In genomic region chr9:126956929-126957686, GRCh38 we compare ENCODE assay signal across 9 cellular contexts. TPM values are rescaled to one million over a fixed set of nuclear protein-coding genes. Genes with fewer than 3 reads are reported as not detected.
A peak's percentile ranks its signal among the peaks of the same experiment; 100 is the strongest.
DNase-seq lines count a peak whose midpoint lies in the region; ATAC-seq, FAIRE-seq and TF ChIP-seq lines count a peak whose summit lies in the region.
"Had no signal": no experiment of that assay in that cellular context is flagged by ENCODE, and none has a peak within 500 bp of the region (broad histone marks: within the 10 kb centered on the region; RNA-seq: fewer than 3 reads in every experiment).

No MANE protein-coding gene starts in this region.

- ATAC-seq in GM18498 (IDR thresholded peaks at IDR 0.05; ENCODE audit: unreplicated experiment) = no peak
- no peak for ATAC-seq in HG02759 (IDR thresholded peaks at IDR 0.05; ENCODE audit: unreplicated experiment)

- peaks cover 2% of the 10 kb centered on the region for H3K9me3 Mint-ChIP-seq in astrocyte (ENCODE audit: unreplicated experiment)
- H3K9me3 Mint-ChIP-seq in type B pancreatic cell = no peaks in the 10 kb centered on the region

- H3K27me3 Mint-ChIP-seq in astrocyte (ENCODE audit: low read depth, unreplicated experiment) (peaks cover 27% of the 10 kb centered on the region), type B pancreatic cell (no peaks in the 10 kb centered on the region)

- no peaks in the 10 kb centered on the region for H3K36me3 ChIP-seq in astrocyte (ENCODE audit: insufficient read depth, low read length)
- H3K36me3 ChIP-seq in hepatocyte (replicated peaks; ENCODE audit: insufficient read depth, low read depth) = no peaks in the 10 kb centered on the region

- H3K27me3 ChIP-seq in astrocyte (ENCODE audit: insufficient read depth, low read length) (peaks cover 6% of the 10 kb centered on the region), hepatocyte (no peaks in the 10 kb centered on the region)

- H3K4me3 Mint-ChIP-seq in astrocyte (ENCODE audit: unreplicated experiment) = no peak overlapping the region
- H3K4me3 Mint-ChIP-seq in type B pancreatic cell = no peak overlapping the region

- peaks cover 13% of the 10 kb centered on the region for H3K4me1 ChIP-seq in astrocyte (ENCODE audit: insufficient read depth, low read length)
- peaks cover 19% of the 10 kb centered on the region for H3K4me1 ChIP-seq in hepatocyte (ENCODE audit: insufficient read depth)

- H3K4me1 Mint-ChIP-seq in astrocyte (ENCODE audit: low read depth, unreplicated experiment) (peaks cover 10% of the 10 kb centered on the region), type B pancreatic cell (ENCODE audit: unreplicated experiment) (peaks cover 17% of the 10 kb centered on the region)

- H3K27ac ChIP-seq in astrocyte (ENCODE audit: low read depth, low read length) (peak overlapping the region; percentile 52), hepatocyte (peak overlapping the region; percentile 86)

- H3K9me2 ChIP-seq in hepatocyte (replicated peaks; ENCODE audit: insufficient read depth) = no peaks in the 10 kb centered on the region

- H3K9me3 ChIP-seq in astrocyte (ENCODE audit: insufficient read depth, low read depth, low read length) (no peaks in the 10 kb centered on the region), hepatocyte (ENCODE audit: low read depth) (no peaks in the 10 kb centered on the region)

- H4K20me1 ChIP-seq in astrocyte (ENCODE audit: insufficient read depth, low read length) (no peaks in the 10 kb centered on the region), hepatocyte (ENCODE audit: insufficient read depth, poor library complexity, severe bottlenecking) (no peaks in the 10 kb centered on the region)

- TF ChIP-seq CTCF in astrocyte (IDR thresholded peaks at IDR 0.05; ENCODE audit: insufficient read depth, low read depth, low read length) (no peak), hepatocyte (IDR thresholded peaks at IDR 0.05; ENCODE audit: poor library complexity) (no peak), type B pancreatic cell (conservative IDR thresholded peaks at IDR 0.05) (no peak)

- WGBS in hepatocyte (ENCODE audit: low lambda C conversion rate, missing lambda C conversion rate) = 87% methylated on average over 7 of the region's 7 CpGs

- peak overlapping the region; percentile 26 for H3K4me2 ChIP-seq in astrocyte (ENCODE audit: low read length)
- no peak overlapping the region for H3K4me2 ChIP-seq in hepatocyte

- no peaks in the 10 kb centered on the region for H3K79me2 ChIP-seq in astrocyte (ENCODE audit: insufficient read depth, low read length)
- H3K79me2 ChIP-seq in hepatocyte = peaks cover 30% of the 10 kb centered on the region

- H3K27ac Mint-ChIP-seq in astrocyte (ENCODE audit: unreplicated experiment) = peak overlapping the region; percentile 76
- peak overlapping the region; percentile 65 for H3K27ac Mint-ChIP-seq in type B pancreatic cell

- DNase-seq in LoVo (ENCODE audit: low spot score) = peak; percentile 9
- DNase-seq in astrocyte (ENCODE audit: low read depth) = peak; percentile 58
- peak; percentile 56 for DNase-seq in hepatocyte (ENCODE audit: low spot score)
- DNase-seq in type B pancreatic cell (ENCODE audit: extremely low spot score, unreplicated experiment) = no peak
- no peak for DNase-seq in GOT3 (lab: John Stamatoyannopoulos, UW)
- no peak for DNase-seq in activated CD4-positive, CD25-positive, alpha-beta regulatory T cell (lab: John Stamatoyannopoulos, UW)
- DNase-seq: erythroblast had no signal

- H2AFZ ChIP-seq in astrocyte (ENCODE audit: low read depth, low read length) = peak overlapping the region; percentile 6
- no peak overlapping the region for H2AFZ ChIP-seq in hepatocyte

- H3K36me3 Mint-ChIP-seq in astrocyte (ENCODE audit: low read depth, unreplicated experiment) (no peaks in the 10 kb centered on the region), type B pancreatic cell (no peaks in the 10 kb centered on the region)

- no peak for FAIRE-seq in astrocyte (lab: Jason Lieb, UNC)

- H3K4me3 ChIP-seq in astrocyte (ENCODE audit: insufficient read depth, low read depth, low read length) (no peak overlapping the region), hepatocyte (no peak overlapping the region)

- H3K9ac ChIP-seq in astrocyte (ENCODE audit: low read length) = peak overlapping the region; percentile 60

RNA-seq across cellular contexts. Expression of gene RALGPS1, which starts 42.5 kb away (rescaled TPM):
- total RNA-seq in astrocyte (1.7 and 2.8 TPM in 2 replicates), hepatocyte (22.1 and 22.4 TPM in 2 replicates), type B pancreatic cell (ENCODE audit: low replicate concordance) (16.7 and 30.0 TPM in 2 replicates)
- 13.1 and 17.0 TPM in 2 replicates for polyA plus RNA-seq in hepatocyte

Comparison
In these comparisons a context has a peak if more than half of its experiments do, and no peak if none do; other contexts are left out.
1. DNase-seq: peak in LoVo (single experiment), astrocyte (single experiment) and hepatocyte (single experiment); none in type B pancreatic cell (single experiment), GOT3 (single experiment) and activated CD4-positive, CD25-positive, alpha-beta regulatory T cell (0 of 4).